14 cellular contexts compared by ENCODE assay signal in the genomic region with DNA sequence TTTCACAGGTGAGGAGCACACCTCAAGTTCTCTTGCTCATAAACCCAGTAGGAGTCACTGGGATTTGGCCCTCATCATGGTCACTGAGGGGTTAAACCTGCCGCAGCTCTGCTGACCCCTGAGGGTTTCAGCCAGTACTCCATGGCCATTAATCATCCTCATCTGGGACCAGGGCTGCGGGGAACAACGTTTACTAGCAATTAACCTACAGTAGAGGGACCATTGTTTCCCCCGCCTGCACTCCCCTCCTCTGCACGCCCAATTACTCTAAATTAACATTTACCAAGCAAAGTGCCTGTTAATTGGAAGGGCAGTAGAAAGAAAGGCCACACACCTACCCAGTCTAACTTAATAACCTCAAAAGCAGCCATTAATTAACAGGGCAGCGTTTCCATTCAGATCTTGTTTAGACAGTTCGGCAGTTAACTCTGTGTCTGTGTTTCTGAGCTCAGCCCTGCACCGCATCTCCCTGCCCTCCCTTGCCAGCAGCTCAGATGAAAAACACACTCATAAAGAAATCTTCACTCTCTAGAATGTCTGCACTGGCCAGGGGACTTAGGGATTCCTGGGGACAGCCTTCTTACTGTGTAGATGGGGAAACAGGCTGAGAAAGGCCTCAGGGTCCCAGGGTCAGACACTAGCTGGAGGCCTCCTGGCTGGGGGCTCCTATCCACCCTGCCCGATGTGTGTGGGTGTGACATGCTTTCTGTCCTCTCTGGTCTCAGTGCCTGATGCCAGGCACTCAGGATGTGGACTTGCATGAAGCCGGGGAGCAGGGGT. TPM values are rescaled to one million over a fixed set of nuclear protein-coding genes. Genes with fewer than 3 reads are reported as not detected.
DNase-seq lines count a peak whose midpoint lies in the region; TF ChIP-seq lines count a peak whose summit lies in the region.
"Had no signal": no experiment of that assay in that cellular context is flagged by ENCODE, and none has a peak within 500 bp of the region (broad histone marks: within the 10 kb centered on the region; RNA-seq: fewer than 3 reads in every experiment).

No MANE protein-coding gene starts in this region.

- no peak overlapping the region for H3K9ac ChIP-seq in neural cell (ENCODE audit: low read length)

- peak; percentile 7 for TF ChIP-seq CTCF in neural cell (IDR thresholded peaks at IDR 0.05; ENCODE audit: poor library complexity, severe bottlenecking)

- H3K9me2 ChIP-seq in neural cell (ENCODE audit: insufficient read depth, low read length), result no peaks in the 10 kb centered on the region

- H3K27me3 ChIP-seq in HAP-1 (ENCODE audit: low read depth) (no peaks in the 10 kb centered on the region), neural cell (ENCODE audit: insufficient read depth, low read depth, low read length) (no peaks in the 10 kb centered on the region)
- H3K27me3 ChIP-seq: testis had no signal

- no peak overlapping the region for H2AFZ ChIP-seq in neural cell (ENCODE audit: low read depth, low read length)

- H3K79me2 ChIP-seq in neural cell (replicated peaks; ENCODE audit: insufficient read depth, low read length), result no peaks in the 10 kb centered on the region

- H3K4me3 ChIP-seq in HAP-1 (no peak overlapping the region), neural cell (ENCODE audit: low read length) (no peak overlapping the region)
- H3K4me3 ChIP-seq: lung, SK-N-MC, testis had no signal

- H3K27ac ChIP-seq in neural cell (ENCODE audit: low read length), result no peak overlapping the region
- H3K27ac ChIP-seq: SK-N-MC, testis had no signal

- no peak for TF ChIP-seq RAD21 in neural cell (conservative IDR thresholded peaks at IDR 0.05)

- no peaks in the 10 kb centered on the region for H4K20me1 ChIP-seq in neural cell (ENCODE audit: insufficient read depth)

- H3F3A ChIP-seq in neural cell (ENCODE audit: insufficient read depth, low read length, poor library complexity, severe bottlenecking), result no peaks in the 10 kb centered on the region

- no peak for TF ChIP-seq EP300 in neural cell (conservative IDR thresholded peaks at IDR 0.05; ENCODE audit: poor library complexity, severe bottlenecking)

- H3K36me3 ChIP-seq in HAP-1 (replicated peaks) (no peaks in the 10 kb centered on the region), neural cell (ENCODE audit: insufficient read depth, low read length) (no peaks in the 10 kb centered on the region)

- DNase-seq in HAP-1 (ENCODE audit: low spot score in 2 of 2) (peak; percentile 57 to 58), NCI-H2081 (lab: John Stamatoyannopoulos, UW) (peak; percentile 67 to 92), astrocyte of the hippocampus (ENCODE audit: low read depth, low spot score) (peak; percentile 50), anterior cingulate cortex (lab: John Stamatoyannopoulos, UW) (no peak), HuH-7.5 (ENCODE audit: low spot score) (no peak)
- DNase-seq in stimulated activated naive CD4-positive, alpha-beta T cell treated with Interleukin-2 at 50 U/mL for 16 hours (lab: John Stamatoyannopoulos, UW), result no peak
- DNase-seq in activated T-cell treated with anti-CD3 and anti-CD28 coated beads, Interleukin-2, amount 50 U/mL, for 48 hours, result no peak
- DNase-seq: activated CD4-positive, alpha-beta T cell treated with anti-CD3 and anti-CD28 coated beads for 48 hours; activated naive CD4-positive, alpha-beta T cell; CD8-positive, alpha-beta T cell; testis had no signal

- in situ Hi-C loops in HAP-1 (cut with MboI; ENCODE audit: low sequenced_read_pairs), result no loop called here

- no peak overlapping the region for H3K4me2 ChIP-seq in neural cell (ENCODE audit: low read length)

- H3K4me1 ChIP-seq in HAP-1, result peaks cover 23% of the 10 kb centered on the region

- H3K9me3 ChIP-seq in HAP-1 (no peaks in the 10 kb centered on the region), neural cell (ENCODE audit: low read length) (no peaks in the 10 kb centered on the region)
- H3K9me3 ChIP-seq: testis had no signal

TF ChIP-seq in neural cell, 6 proteins besides CTCF, POLR2A, EP300 and RAD21:
- TF ChIP-seq SMC3 (conservative IDR thresholded peaks at IDR 0.05; ENCODE audit: poor library complexity) (no peak), POLR2AphosphoS5 (IDR thresholded peaks at IDR 0.05) (no peak), EZH2 (IDR thresholded peaks at IDR 0.05; ENCODE audit: borderline replicate concordance, insufficient read depth, low read length, poor library complexity, severe bottlenecking) (no peak), TAF1 (IDR thresholded peaks at IDR 0.05; ENCODE audit: low read depth) (no peak), MXI1 (conservative IDR thresholded peaks at IDR 0.05; ENCODE audit: poor library complexity, severe bottlenecking) (no peak)
- TF ChIP-seq, protein P1, sequence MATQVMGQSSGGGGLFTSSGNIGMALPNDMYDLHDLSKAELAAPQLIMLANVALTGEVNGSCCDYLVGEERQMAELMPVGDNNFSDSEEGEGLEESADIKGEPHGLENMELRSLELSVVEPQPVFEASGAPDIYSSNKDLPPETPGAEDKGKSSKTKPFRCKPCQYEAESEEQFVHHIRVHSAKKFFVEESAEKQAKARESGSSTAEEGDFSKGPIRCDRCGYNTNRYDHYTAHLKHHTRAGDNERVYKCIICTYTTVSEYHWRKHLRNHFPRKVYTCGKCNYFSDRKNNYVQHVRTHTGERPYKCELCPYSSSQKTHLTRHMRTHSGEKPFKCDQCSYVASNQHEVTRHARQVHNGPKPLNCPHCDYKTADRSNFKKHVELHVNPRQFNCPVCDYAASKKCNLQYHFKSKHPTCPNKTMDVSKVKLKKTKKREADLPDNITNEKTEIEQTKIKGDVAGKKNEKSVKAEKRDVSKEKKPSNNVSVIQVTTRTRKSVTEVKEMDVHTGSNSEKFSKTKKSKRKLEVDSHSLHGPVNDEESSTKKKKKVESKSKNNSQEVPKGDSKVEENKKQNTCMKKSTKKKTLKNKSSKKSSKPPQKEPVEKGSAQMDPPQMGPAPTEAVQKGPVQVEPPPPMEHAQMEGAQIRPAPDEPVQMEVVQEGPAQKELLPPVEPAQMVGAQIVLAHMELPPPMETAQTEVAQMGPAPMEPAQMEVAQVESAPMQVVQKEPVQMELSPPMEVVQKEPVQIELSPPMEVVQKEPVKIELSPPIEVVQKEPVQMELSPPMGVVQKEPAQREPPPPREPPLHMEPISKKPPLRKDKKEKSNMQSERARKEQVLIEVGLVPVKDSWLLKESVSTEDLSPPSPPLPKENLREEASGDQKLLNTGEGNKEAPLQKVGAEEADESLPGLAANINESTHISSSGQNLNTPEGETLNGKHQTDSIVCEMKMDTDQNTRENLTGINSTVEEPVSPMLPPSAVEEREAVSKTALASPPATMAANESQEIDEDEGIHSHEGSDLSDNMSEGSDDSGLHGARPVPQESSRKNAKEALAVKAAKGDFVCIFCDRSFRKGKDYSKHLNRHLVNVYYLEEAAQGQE (IDR thresholded peaks at IDR 0.05; ENCODE audit: borderline replicate concordance), result no peak

RNA-seq across cellular contexts. Expression of a gene that starts 51.6 kb away (rescaled TPM):
- polyA plus RNA-seq in neural cell, result 15.8 and 17.3 TPM in 2 replicates
- polyA minus RNA-seq in neural cell, result 30.9 and 32.1 TPM in 2 replicates

RNA-seq across cellular contexts. Expression of a gene that starts 51.9 kb away (rescaled TPM):
- 165 and 203 TPM in 2 replicates for polyA plus RNA-seq in neural cell
- polyA minus RNA-seq in neural cell, result 41.1 and 49.0 TPM in 2 replicates

Comparison
In these comparisons a context has a peak if more than half of its experiments do, and no peak if none do; other contexts are left out.
1. DNase-seq: peak in HAP-1 (2 of 2), NCI-H2081 (2 of 2) and astrocyte of the hippocampus (single experiment); none in anterior cingulate cortex (0 of 58), HuH-7.5 (single experiment), stimulated activated naive CD4-positive, alpha-beta T cell treated with Interleukin-2 at 50 U/mL for 16 hours (single experiment) and activated T-cell treated with anti-CD3 and anti-CD28 coated beads, Interleukin-2, amount 50 U/mL, for 48 hours (0 of 2).